Comparison of ENCODE assay signal across 10 cellular contexts in genomic region chr6:14784596-14785360, GRCh38.
DNase-seq lines count a peak whose midpoint lies in the region; ATAC-seq lines count a peak whose summit lies in the region.
"Had no signal": no experiment of that assay in that cellular context is flagged by ENCODE, and none has a peak within 500 bp of the region (broad histone marks: within the 10 kb centered on the region; RNA-seq: fewer than 3 reads in every experiment).

No MANE protein-coding gene starts in this region.

- in situ Hi-C loops in G401 (cut with HindIII; ENCODE audit: low sequenced_read_pairs) = no loop called here

- DNase-seq in G401 (ENCODE audit: low spot score) (peak; percentile 35), NCI-H1436 treated with DMSO at 0.1 percent for 48 hours (lab: John Stamatoyannopoulos, UW) (peak; percentile 36), iPS-NIHi11 (ENCODE audit: low spot score) (peak; percentile 56), A172 (ENCODE audit: low spot score) (no peak), NAMALWA (ENCODE audit: low spot score) (no peak)
- peak; percentile 33 to 49 for DNase-seq in activated T-cell treated with anti-CD3 and anti-CD28 coated beads, Interleukin-2, amount 50 U/mL, for 48 hours
- DNase-seq: amniotic stem cell, natural killer cell had no signal

- no peak for ATAC-seq in GM21619 (IDR thresholded peaks at IDR 0.05; ENCODE audit: unreplicated experiment)
- ATAC-seq in GM18870 (IDR thresholded peaks at IDR 0.05; ENCODE audit: unreplicated experiment) = no peak

Comparison
In these comparisons a context has a peak if more than half of its experiments do, and no peak if none do; other contexts are left out.
1. DNase-seq: peak in G401 (single experiment), NCI-H1436 treated with DMSO at 0.1 percent for 48 hours (single experiment), activated T-cell treated with anti-CD3 and anti-CD28 coated beads, Interleukin-2, amount 50 U/mL, for 48 hours (2 of 2) and iPS-NIHi11 (single experiment); none in A172 (single experiment) and NAMALWA (single experiment).